ENCODE assay signal across 2 cellular contexts in the genomic region with DNA sequence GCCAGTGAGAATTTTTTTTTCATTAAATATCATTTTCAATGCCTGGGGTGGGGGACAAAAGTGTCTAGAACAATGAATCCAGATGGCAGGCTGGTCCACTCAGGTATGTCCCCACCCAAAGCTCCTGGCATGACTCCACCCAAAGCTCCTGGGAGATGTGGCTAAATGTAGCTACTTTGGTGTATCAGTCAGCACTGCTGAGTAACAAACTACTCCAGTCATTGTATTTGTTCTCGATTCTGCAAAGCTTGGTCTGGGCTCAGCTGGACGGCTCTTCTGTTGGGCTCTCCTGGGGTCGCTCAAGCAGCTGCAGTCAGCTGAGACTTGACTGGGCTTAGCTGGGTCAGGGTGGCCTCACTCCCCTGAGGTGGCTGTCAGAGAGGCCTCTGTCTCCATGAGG.
TF ChIP-seq lines count a peak whose summit lies in the region.

No MANE protein-coding gene starts in this region.

TF ChIP-seq in HepG2, 621 proteins besides CTCF, POLR2A, EP300 and RAD21 (continues in another document):
- no peak for TF ChIP-seq ERF (CRISPR knock-in tag; IDR thresholded peaks at IDR 0.05)
- TF ChIP-seq ZFP36 (IDR thresholded peaks at IDR 0.05; ENCODE audit: borderline replicate concordance, low read depth, low read length, partially characterized antibody) = no peak
- no peak for TF ChIP-seq FOXC1 (CRISPR knock-in tag; IDR thresholded peaks at IDR 0.05; ENCODE audit: borderline replicate concordance)
- TF ChIP-seq, protein P1, sequence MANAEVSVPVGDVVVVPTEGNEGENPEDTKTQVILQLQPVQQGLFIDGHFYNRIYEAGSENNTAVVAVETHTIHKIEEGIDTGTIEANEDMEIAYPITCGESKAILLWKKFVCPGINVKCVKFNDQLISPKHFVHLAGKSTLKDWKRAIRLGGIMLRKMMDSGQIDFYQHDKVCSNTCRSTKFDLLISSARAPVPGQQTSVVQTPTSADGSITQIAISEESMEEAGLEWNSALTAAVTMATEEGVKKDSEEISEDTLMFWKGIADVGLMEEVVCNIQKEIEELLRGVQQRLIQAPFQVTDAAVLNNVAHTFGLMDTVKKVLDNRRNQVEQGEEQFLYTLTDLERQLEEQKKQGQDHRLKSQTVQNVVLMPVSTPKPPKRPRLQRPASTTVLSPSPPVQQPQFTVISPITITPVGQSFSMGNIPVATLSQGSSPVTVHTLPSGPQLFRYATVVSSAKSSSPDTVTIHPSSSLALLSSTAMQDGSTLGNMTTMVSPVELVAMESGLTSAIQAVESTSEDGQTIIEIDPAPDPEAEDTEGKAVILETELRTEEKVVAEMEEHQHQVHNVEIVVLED (CRISPR knock-in tag; IDR thresholded peaks at IDR 0.05; ENCODE audit: borderline replicate concordance) = no peak
- TF ChIP-seq SRSF1 (optimal IDR thresholded peaks at IDR 0.05; ENCODE audit: low read depth, low read length) = no peak
- peak; percentile 98 for TF ChIP-seq ZNF331 (CRISPR knock-in tag; IDR thresholded peaks at IDR 0.05)
- TF ChIP-seq, protein P2, sequence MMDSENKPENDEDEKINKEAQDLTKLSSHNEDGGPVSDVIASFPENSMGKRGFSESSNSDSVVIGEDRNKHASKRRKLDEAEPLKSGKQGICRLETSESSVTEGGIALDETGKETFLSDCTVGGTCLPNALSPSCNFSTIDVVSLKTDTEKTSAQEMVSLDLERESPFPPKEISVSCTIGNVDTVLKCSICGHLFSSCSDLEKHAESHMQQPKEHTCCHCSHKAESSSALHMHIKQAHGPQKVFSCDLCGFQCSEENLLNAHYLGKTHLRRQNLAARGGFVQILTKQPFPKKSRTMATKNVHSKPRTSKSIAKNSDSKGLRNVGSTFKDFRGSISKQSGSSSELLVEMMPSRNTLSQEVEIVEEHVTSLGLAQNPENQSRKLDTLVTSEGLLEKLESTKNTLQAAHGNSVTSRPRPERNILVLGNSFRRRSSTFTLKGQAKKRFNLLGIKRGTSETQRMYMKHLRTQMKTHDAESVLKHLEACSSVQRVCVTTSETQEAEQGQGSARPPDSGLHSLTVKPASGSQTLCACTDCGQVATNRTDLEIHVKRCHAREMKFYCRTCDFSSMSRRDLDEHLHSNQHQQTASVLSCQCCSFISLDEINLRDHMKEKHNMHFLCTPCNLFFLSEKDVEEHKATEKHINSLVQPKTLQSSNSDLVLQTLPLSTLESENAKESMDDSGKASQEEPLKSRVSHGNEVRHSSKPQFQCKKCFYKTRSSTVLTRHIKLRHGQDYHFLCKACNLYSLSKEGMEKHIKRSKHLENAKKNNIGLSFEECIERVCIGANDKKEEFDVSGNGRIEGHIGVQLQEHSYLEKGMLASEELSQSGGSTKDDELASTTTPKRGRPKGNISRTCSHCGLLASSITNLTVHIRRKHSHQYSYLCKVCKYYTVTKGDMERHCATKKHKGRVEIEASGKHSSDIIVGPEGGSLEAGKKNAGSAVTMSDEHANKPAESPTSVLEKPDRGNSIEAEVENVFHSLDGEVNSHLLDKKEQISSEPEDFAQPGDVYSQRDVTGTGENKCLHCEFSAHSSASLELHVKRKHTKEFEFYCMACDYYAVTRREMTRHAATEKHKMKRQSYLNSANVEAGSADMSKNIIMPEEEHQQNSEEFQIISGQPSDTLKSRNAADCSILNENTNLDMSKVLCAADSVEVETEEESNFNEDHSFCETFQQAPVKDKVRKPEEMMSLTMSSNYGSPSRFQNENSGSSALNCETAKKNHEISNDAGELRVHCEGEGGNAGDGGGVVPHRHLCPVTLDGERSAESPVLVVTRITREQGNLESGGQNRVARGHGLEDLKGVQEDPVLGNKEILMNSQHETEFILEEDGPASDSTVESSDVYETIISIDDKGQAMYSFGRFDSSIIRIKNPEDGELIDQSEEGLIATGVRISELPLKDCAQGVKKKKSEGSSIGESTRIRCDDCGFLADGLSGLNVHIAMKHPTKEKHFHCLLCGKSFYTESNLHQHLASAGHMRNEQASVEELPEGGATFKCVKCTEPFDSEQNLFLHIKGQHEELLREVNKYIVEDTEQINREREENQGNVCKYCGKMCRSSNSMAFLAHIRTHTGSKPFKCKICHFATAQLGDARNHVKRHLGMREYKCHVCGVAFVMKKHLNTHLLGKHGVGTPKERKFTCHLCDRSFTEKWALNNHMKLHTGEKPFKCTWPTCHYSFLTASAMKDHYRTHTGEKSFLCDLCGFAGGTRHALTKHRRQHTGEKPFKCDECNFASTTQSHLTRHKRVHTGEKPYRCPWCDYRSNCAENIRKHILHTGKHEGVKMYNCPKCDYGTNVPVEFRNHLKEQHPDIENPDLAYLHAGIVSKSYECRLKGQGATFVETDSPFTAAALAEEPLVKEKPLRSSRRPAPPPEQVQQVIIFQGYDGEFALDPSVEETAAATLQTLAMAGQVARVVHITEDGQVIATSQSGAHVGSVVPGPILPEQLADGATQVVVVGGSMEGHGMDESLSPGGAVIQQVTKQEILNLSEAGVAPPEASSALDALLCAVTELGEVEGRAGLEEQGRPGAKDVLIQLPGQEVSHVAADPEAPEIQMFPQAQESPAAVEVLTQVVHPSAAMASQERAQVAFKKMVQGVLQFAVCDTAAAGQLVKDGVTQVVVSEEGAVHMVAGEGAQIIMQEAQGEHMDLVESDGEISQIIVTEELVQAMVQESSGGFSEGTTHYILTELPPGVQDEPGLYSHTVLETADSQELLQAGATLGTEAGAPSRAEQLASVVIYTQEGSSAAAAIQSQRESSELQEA (CRISPR knock-in tag; IDR thresholded peaks at IDR 0.05; ENCODE audit: not compliant biosample characterization) = no peak
- TF ChIP-seq ZMYM2 (CRISPR knock-in tag; IDR thresholded peaks at IDR 0.05) = no peak
- TF ChIP-seq LCORL (IDR thresholded peaks at IDR 0.05) = no peak
- no peak for TF ChIP-seq LCORL (CRISPR knock-in tag; IDR thresholded peaks at IDR 0.05)
- TF ChIP-seq RBAK (CRISPR knock-in tag; IDR thresholded peaks at IDR 0.05) = peak; percentile 86
- TF ChIP-seq, protein P3, sequence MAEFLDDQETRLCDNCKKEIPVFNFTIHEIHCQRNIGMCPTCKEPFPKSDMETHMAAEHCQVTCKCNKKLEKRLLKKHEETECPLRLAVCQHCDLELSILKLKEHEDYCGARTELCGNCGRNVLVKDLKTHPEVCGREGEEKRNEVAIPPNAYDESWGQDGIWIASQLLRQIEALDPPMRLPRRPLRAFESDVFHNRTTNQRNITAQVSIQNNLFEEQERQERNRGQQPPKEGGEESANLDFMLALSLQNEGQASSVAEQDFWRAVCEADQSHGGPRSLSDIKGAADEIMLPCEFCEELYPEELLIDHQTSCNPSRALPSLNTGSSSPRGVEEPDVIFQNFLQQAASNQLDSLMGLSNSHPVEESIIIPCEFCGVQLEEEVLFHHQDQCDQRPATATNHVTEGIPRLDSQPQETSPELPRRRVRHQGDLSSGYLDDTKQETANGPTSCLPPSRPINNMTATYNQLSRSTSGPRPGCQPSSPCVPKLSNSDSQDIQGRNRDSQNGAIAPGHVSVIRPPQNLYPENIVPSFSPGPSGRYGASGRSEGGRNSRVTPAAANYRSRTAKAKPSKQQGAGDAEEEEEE (CRISPR knock-in tag; IDR thresholded peaks at IDR 0.05; ENCODE audit: borderline replicate concordance) = no peak
- TF ChIP-seq CBFB (CRISPR knock-in tag; IDR thresholded peaks at IDR 0.05) = no peak

TF ChIP-seq in K562, 482 proteins besides CTCF, POLR2A, EP300 and RAD21:
- TF ChIP-seq CXXC5 (CRISPR knock-in tag; IDR thresholded peaks at IDR 0.05) (no peak), RBM25 (IDR thresholded peaks at IDR 0.05; ENCODE audit: low read depth, low read length, severe bottlenecking) (peak; percentile 66), TRIM28 (IDR thresholded peaks at IDR 0.05) (peak; percentile 57; the same call in 1 of the 2 replicates), BCOR (IDR thresholded peaks at IDR 0.05) (peak; percentile 56; the same call in 1 of the 2 replicates), GTF2A2 (tag; IDR thresholded peaks at IDR 0.05) (no peak)
TF ChIP-seq in K562: peak in this region for 3.
